ENCODE assay signal across 29 cellular contexts in genomic region chr10:128254486-128254885, GRCh38.
A peak's percentile ranks its signal among the peaks of the same experiment; 100 is the strongest.
DNase-seq lines count a peak whose midpoint lies in the region; ATAC-seq and TF ChIP-seq lines count a peak whose summit lies in the region.
"Had no signal": no experiment of that assay in that cellular context is flagged by ENCODE, and none has a peak within 500 bp of the region (broad histone marks: within the 10 kb centered on the region; RNA-seq: fewer than 3 reads in every experiment).

No MANE protein-coding gene starts in this region.

- H3K27me3 Mint-ChIP-seq in nephron progenitor cell (ENCODE audit: low read depth, poor library complexity): peaks cover 18% of the 10 kb centered on the region

- H3K4me1 ChIP-seq in BLaER1 treated with 17β-estradiol and CSF1 and Interleukin-3, amounts not matched to agents 10 nM and 100 nM: peaks cover 25 to 71% (median 49%) of the 10 kb centered on the region in 10 experiments
- H3K4me1 ChIP-seq in ovary (ENCODE audit: insufficient read depth): no peaks in the 10 kb centered on the region
- H3K4me1 ChIP-seq: Caco-2, gastrocnemius medialis, tibial artery had no signal

- H3K4me3 ChIP-seq in BLaER1 treated with 17β-estradiol and CSF1 and Interleukin-3, amounts not matched to agents 10 nM and 100 nM: no peak overlapping the region
- no peak overlapping the region for H3K4me3 ChIP-seq in NB4 (ENCODE audit: low read depth, low read length)
- no peak overlapping the region for H3K4me3 ChIP-seq in ovary
- H3K4me3 ChIP-seq: gastrocnemius medialis, hepatocyte, SK-N-MC, tibial artery had no signal

- TF ChIP-seq CTCF in NB4 (IDR thresholded peaks at IDR 0.05; ENCODE audit: low read depth, low read length): no peak
- TF ChIP-seq CTCF in nephron progenitor cell (IDR thresholded peaks at IDR 0.05): no peak
- TF ChIP-seq CTCF in ovary (IDR thresholded peaks at IDR 0.05): no peak

- intact Hi-C loops in ovary (cut with DNase I): no loop called here

- H3K27ac Mint-ChIP-seq in nephron progenitor cell: peak overlapping the region; percentile 37
- H3K27ac Mint-ChIP-seq: activated CD4-positive, alpha-beta memory T cell treated with anti-CD3 and anti-CD28 coated beads, Interleukin-2, amount 10 ng/mL, durations not matched to agents 7 days and 5 days; naive B cell; T-helper 1 cell treated with Interleukin-12 subunit alpha and Interleukin-12 subunit beta and Interleukin-4 antibody, amounts not matched to agents 30 μg/mL and 1 μg/mL, for 36 hours had no signal

- H3K9me3 Mint-ChIP-seq in nephron progenitor cell: no peaks in the 10 kb centered on the region
- H3K9me3 Mint-ChIP-seq: activated CD4-positive, alpha-beta memory T cell treated with anti-CD3 and anti-CD28 coated beads, Interleukin-2, amount 10 ng/mL, durations not matched to agents 7 days and 5 days; naive B cell; T-helper 1 cell treated with Interleukin-12 subunit alpha and Interleukin-12 subunit beta and Interleukin-4 antibody, amounts not matched to agents 30 μg/mL and 1 μg/mL, for 36 hours had no signal

- DNase-seq in NB4 (ENCODE audit: low read depth) (peak; percentile 10), dermis microvascular lymphatic vessel endothelial cell (ENCODE audit: low read depth in 2 of 2) (peak; percentile 25 to 55), nephron progenitor cell (no peak), left lobe of liver (ENCODE audit: low spot score) (no peak), ovary (no peak), NCI-H187 (lab: John Stamatoyannopoulos, UW) (no peak)
- DNase-seq: activated CD4-positive, alpha-beta memory T cell treated with anti-CD3 and anti-CD28 coated beads, Interleukin-2, amount 10 ng/mL, durations not matched to agents 7 days and 5 days; activated effector memory CD4-positive, alpha-beta T cell treated with anti-CD3 and anti-CD28 coated beads, Interleukin-2, amount 50 U/mL, for 16 hours; C1 segment of cervical spinal cord; Caco-2; cerebellar nuclear complex; effector CD4-positive, alpha-beta T cell; gastrocnemius medialis; GF-D8; naive B cell; NCI-H146; NCI-H446 treated with DMSO at 0.1 percent for 48 hours; occipital lobe; small intestine; stimulated activated CD4-positive, alpha-beta T cell treated with anti-CD3 and anti-CD28 coated beads, Interleukin-1b, Interleukin-23, amount 100 ng/mL, for 48 hours; stimulated activated CD8-positive, alpha-beta memory T cell treated with anti-CD3 and anti-CD28 coated beads, Interleukin-4, amount 100 ng/mL, for 48 hours; tibial artery had no signal

- peak overlapping the region in 3 of 11 experiments; percentile 9 to 57 (median 49); a peak in 5 of 22 replicates for H3K9ac ChIP-seq in BLaER1 treated with 17β-estradiol and CSF1 and Interleukin-3, amounts not matched to agents 10 nM and 100 nM
- H3K9ac ChIP-seq: KMS-11 had no signal

- peaks cover 0 to 80% (median 23%) of the 10 kb centered on the region in 11 experiments; a peak in 13 of 22 replicates for H3K36me3 ChIP-seq in BLaER1 treated with 17β-estradiol and CSF1 and Interleukin-3, amounts not matched to agents 10 nM and 100 nM
- no peaks in the 10 kb centered on the region for H3K36me3 ChIP-seq in ovary
- H3K36me3 ChIP-seq: gastrocnemius medialis, tibial artery had no signal

- no peaks in the 10 kb centered on the region for H3K36me3 Mint-ChIP-seq in nephron progenitor cell (ENCODE audit: low read depth)
- H3K36me3 Mint-ChIP-seq: naive B cell had no signal

- H3K9me3 ChIP-seq in BLaER1 treated with 17β-estradiol and CSF1 and Interleukin-3, amounts not matched to agents 10 nM and 100 nM (replicated peaks in 1 of 11): peaks cover 0 to 8% (median 0%) of the 10 kb centered on the region in 11 experiments; a peak in 2 of 22 replicates
- no peaks in the 10 kb centered on the region for H3K9me3 ChIP-seq in ovary
- H3K9me3 ChIP-seq: Caco-2, gastrocnemius medialis, tibial artery had no signal

- H3K4me3 Mint-ChIP-seq in nephron progenitor cell: no peak overlapping the region
- H3K4me3 Mint-ChIP-seq: activated CD4-positive, alpha-beta memory T cell treated with anti-CD3 and anti-CD28 coated beads, Interleukin-2, amount 10 ng/mL, durations not matched to agents 7 days and 5 days; naive B cell; T-helper 1 cell treated with Interleukin-12 subunit alpha and Interleukin-12 subunit beta and Interleukin-4 antibody, amounts not matched to agents 30 μg/mL and 1 μg/mL, for 36 hours had no signal

- no peaks in the 10 kb centered on the region for H3K4me1 Mint-ChIP-seq in nephron progenitor cell
- H3K4me1 Mint-ChIP-seq: naive B cell had no signal

- 58 to 69% (median 64%) methylated on average over 2 of the region's 2 CpGs for WGBS in ovary, 3 donors

- H4K20me1 ChIP-seq in BLaER1 treated with 17β-estradiol and CSF1 and Interleukin-3, amounts not matched to agents 10 nM and 100 nM: peaks cover 0 to 59% (median 0%) of the 10 kb centered on the region in 11 experiments; a peak in 8 of 22 replicates

- H3K27ac ChIP-seq in BLaER1 treated with 17β-estradiol and CSF1 and Interleukin-3, amounts not matched to agents 10 nM and 100 nM: peak overlapping the region in 8 of 11 experiments; percentile 26 to 92 (median 67); a peak in 13 of 22 replicates
- no peak overlapping the region for H3K27ac ChIP-seq in ovary
- H3K27ac ChIP-seq: gastrocnemius medialis, hepatocyte, KMS-11, SK-N-MC, tibial artery had no signal

- peak overlapping the region; percentile 33 to 82 (median 59); a peak in 20 of 22 replicates for H3K4me2 ChIP-seq in BLaER1 treated with 17β-estradiol and CSF1 and Interleukin-3, amounts not matched to agents 10 nM and 100 nM
- H3K4me2 ChIP-seq: hepatocyte, KMS-11 had no signal

- no peak for TF ChIP-seq EP300 in ovary (IDR thresholded peaks at IDR 0.05)

- no peak for ATAC-seq in left lobe of liver
- ATAC-seq: activated CD4-positive, CD25-positive, alpha-beta regulatory T cell treated with anti-CD3 and anti-CD28 coated beads, Interleukin-2, amount 50 U/mL, for 24 hours; esophagus mucosa; gastrocnemius medialis had no signal

- H3K27me3 ChIP-seq in BLaER1 treated with 17β-estradiol and CSF1 and Interleukin-3, amounts not matched to agents 10 nM and 100 nM: no peaks in the 10 kb centered on the region
- H3K27me3 ChIP-seq in ovary: no peaks in the 10 kb centered on the region
- H3K27me3 ChIP-seq: hepatocyte had no signal

- TF ChIP-seq POLR2A in NB4 (IDR thresholded peaks at IDR 0.05; ENCODE audit: extremely low read depth, insufficient read length) (no peak), ovary (IDR thresholded peaks at IDR 0.05) (no peak)

Comparison
In these comparisons a context has a peak if more than half of its experiments do, and no peak if none do; other contexts are left out.
1. H3K27ac ChIP-seq: peak in BLaER1 treated with 17β-estradiol and CSF1 and Interleukin-3, amounts not matched to agents 10 nM and 100 nM (8 of 11); none in ovary (0 of 2).
2. DNase-seq: peak in NB4 (single experiment) and dermis microvascular lymphatic vessel endothelial cell (2 of 2); none in nephron progenitor cell (single experiment), left lobe of liver (single experiment), ovary (0 of 5) and NCI-H187 (0 of 2).